In the genomic region with DNA sequence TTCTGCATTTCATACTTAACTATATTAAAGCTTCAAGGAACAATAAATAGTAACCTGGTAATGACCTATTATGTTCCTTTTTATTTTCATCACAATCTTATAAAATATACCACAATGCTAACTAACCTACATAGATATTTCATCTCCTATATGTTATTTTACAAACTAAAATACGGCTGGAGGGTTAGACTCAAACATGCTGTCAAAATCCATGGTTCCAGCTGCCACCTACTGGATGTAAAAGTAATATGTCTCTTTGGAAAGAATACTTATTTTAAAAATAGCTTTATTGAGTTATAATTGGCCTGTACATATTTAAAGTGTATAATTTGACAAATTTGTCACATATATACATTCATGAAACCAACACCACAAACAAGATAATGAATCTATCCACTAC, we compare ENCODE assay signal across 9 cellular contexts. TPM values are rescaled to one million over a fixed set of nuclear protein-coding genes. Genes with fewer than 3 reads are reported as not detected.
DNase-seq lines count a peak whose midpoint lies in the region; ATAC-seq, FAIRE-seq and TF ChIP-seq lines count a peak whose summit lies in the region.
"Had no signal": no experiment of that assay in that cellular context is flagged by ENCODE, and none has a peak within 500 bp of the region (broad histone marks: within the 10 kb centered on the region; RNA-seq: fewer than 3 reads in every experiment).

No MANE protein-coding gene starts in this region.

- no peak overlapping the region for H3K9ac ChIP-seq in PC-3 (ENCODE audit: low read length)

- H3K4me3 ChIP-seq in PC-3 (ENCODE audit: low read length) (no peak overlapping the region), thyroid gland (replicated peaks in 1 of 3) (no peak overlapping the region)

- TF ChIP-seq POLR2A in GM12891 (IDR thresholded peaks at IDR 0.05; ENCODE audit: low read depth, low read length) (no peak), thyroid gland (IDR thresholded peaks at IDR 0.05) (no peak)

- H3K27me3 ChIP-seq in PC-3 (ENCODE audit: low read length) = no peaks in the 10 kb centered on the region
- H3K27me3 ChIP-seq in thyroid gland = no peaks in the 10 kb centered on the region

- TF ChIP-seq CTCF in PC-3 (conservative IDR thresholded peaks at IDR 0.05; ENCODE audit: low read depth, low read length) (peak; percentile 69), thyroid gland (IDR thresholded peaks at IDR 0.05) (peak in 4 of 6 experiments; percentile 33 to 56 (median 46))

- peak overlapping the region; percentile 24; the same call in 1 of the 2 replicates for H2AFZ ChIP-seq in PC-3 (ENCODE audit: low read length)

- intact Hi-C loops in PC-3 (cut with micrococcal nuclease) (loop anchor here (1.0 to 5.0 kb wide), 5 partner anchors 46 to 290 kb away; no protein-coding TSS in a partner anchor), thyroid gland (cut with DNase I) (no loop called here)

- 0 to 6% methylated on average over 1 of the region's 1 CpG for whole genome bisulfite sequencing in thyroid gland, 2 donors

- DNase-seq in AG20443 (ENCODE audit: low spot score) (peak; percentile 20), GM12891 (ENCODE audit: insufficient read length, low spot score) (no peak), PC-3 (peak; percentile 54), fibroblast of gingiva (ENCODE audit: low read depth) (peak; percentile 18), thyroid gland (no peak), NCI-H774 (lab: John Stamatoyannopoulos, UW) (no peak)

- no peaks in the 10 kb centered on the region for H3F3A ChIP-seq in PC-3 (ENCODE audit: low read length, unreplicated experiment)

- H3K27ac ChIP-seq in PC-3 (ENCODE audit: low read length) (no peak overlapping the region), thyroid gland (no peak overlapping the region)

- CTCF ChIA-PET in PC-3 (lab: Charles Lee) = interaction anchor here (0.6 to 1.1 kb wide), 8 partner anchors 26 to 442 kb away, joined by 3 to 5 read pairs (median 3); partner anchors contain the start of gene RBM10

- no peaks in the 10 kb centered on the region for H4K20me1 ChIP-seq in PC-3 (ENCODE audit: low read length)

- no peaks in the 10 kb centered on the region for H3K79me2 ChIP-seq in PC-3 (ENCODE audit: low read length)

- H3K4me2 ChIP-seq in PC-3 (ENCODE audit: low read length) = no peak overlapping the region

- no TSS peak for BruUV-seq in PC-3 (replicated peaks; lab: Mats Ljungman, UMichigan)

- H3K4me1 ChIP-seq in PC-3 (ENCODE audit: insufficient read depth, low read length) = no peaks in the 10 kb centered on the region
- H3K4me1 ChIP-seq in thyroid gland = peaks cover 0 to 16% of the 10 kb centered on the region in 2 donors

- no peaks in the 10 kb centered on the region for H3K9me3 ChIP-seq in PC-3 (ENCODE audit: low read length)
- no peaks in the 10 kb centered on the region for H3K9me3 ChIP-seq in thyroid gland

- POLR2A ChIA-PET in PC-3 (lab: Charles Lee; ENCODE audit: unreplicated experiment) = no interaction called here

- peak; percentile 48 for FAIRE-seq in GM12891 (lab: Jason Lieb, UNC)

- H3K36me3 ChIP-seq in PC-3 (ENCODE audit: low read depth, low read length) (no peaks in the 10 kb centered on the region), thyroid gland (no peaks in the 10 kb centered on the region)

- no peaks in the 10 kb centered on the region for H3K9me2 ChIP-seq in PC-3 (replicated peaks; ENCODE audit: low read length)

- ATAC-seq in PC-3 = no peak
- no peak for ATAC-seq in GM21576 (IDR thresholded peaks at IDR 0.05; ENCODE audit: unreplicated experiment)
- no peak for ATAC-seq in GM18858 (IDR thresholded peaks at IDR 0.05; ENCODE audit: unreplicated experiment)

TF ChIP-seq in GM12891, 5 proteins besides CTCF, POLR2A, EP300 and RAD21:
- TF ChIP-seq SPI1 (IDR thresholded peaks at IDR 0.05; ENCODE audit: low read depth, low read length) = no peak
TF ChIP-seq in GM12891: peak in this region for 0.

RNA-seq across cellular contexts. Expression of gene RGN, which starts 15.0 kb away (rescaled TPM):
- polyA plus RNA-seq in GM12891 (2012; ENCODE audit: low read depth, missing spikeins) = not detected
- total RNA-seq in PC-3 (2014; rRNA removed) (not detected in 2 replicates), thyroid gland (10 to 100 TPM; 19.6 to 29.6 (median 22.0) TPM)
- total RNA-seq: HT1080 had no signal

RNA-seq across cellular contexts. Expression of gene NDUFB11, which starts 51.3 kb away (rescaled TPM):
- 99.7 TPM for polyA plus RNA-seq in GM12891 (2012; ENCODE audit: low read depth, missing spikeins)
- total RNA-seq in PC-3 (2014; rRNA removed) (164 and 258 TPM in 2 replicates), thyroid gland (100 to 1,000 TPM in 3 of 4 donors, 10 to 100 TPM in 1; 68.5 to 179 (median 107) TPM)

RNA-seq across cellular contexts. Expression of gene RBM10, which starts 51.8 kb away (rescaled TPM):
- 30.0 TPM for polyA plus RNA-seq in GM12891 (2012; ENCODE audit: low read depth, missing spikeins)
- total RNA-seq in PC-3 (2014; rRNA removed) = 71.5 and 87.0 TPM in 2 replicates
- total RNA-seq in thyroid gland = 10 to 100 TPM; 26.5 to 43.0 (median 35.2) TPM

Comparison
In these comparisons a context has a peak if more than half of its experiments do, and no peak if none do; other contexts are left out.
1. DNase-seq: peak in AG20443 (single experiment), PC-3 (single experiment) and fibroblast of gingiva (single experiment); none in GM12891 (single experiment), thyroid gland (0 of 2) and NCI-H774 (single experiment).
2. RNA of gene RGN, which starts 15.0 kb away (total RNA-seq): 19.6 to 29.6 TPM in thyroid gland; not detected in PC-3; every median in the first group is over 10 times any median in the second.